In the genomic region with DNA sequence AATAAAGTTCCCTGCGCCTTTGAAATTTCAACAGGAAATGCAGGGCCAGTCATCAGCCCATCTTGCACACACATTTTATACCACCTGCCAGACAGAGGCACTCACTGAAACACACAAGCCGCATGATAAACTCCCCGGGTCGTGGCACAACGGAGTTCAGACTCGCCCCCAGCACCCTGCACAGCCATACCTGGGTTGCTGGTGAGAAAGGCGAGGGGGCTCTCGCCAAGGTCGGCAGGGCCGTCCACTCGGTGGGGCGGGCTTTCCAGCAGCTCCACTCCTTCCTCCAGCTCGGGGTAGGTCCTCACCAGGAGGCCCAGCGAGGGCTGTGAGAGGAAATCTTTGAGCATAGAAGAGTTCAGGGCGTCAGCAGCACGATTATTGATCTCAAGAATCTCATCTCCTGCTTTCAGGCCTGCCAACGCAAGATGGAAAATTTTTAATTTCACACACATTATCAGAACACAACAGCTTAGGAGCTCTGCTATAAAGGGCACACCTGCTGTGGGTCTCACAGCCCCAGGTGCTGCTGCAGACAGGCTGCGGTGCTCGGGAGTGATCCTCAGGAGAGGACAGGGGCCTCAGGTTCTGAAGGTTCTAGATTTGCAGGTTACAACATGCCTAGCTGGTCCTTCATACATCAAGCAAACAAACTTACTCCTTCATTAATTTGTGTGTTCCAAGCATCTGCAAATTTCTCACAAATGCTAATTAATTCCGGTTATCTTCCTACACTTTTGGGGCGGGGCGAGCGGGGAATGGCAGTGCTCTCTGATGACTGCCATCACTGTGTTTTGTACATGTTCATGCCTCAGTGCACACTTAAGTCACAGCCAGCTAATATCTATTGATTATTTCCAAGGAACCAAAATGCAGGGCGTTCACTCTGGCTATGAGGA, we compare ENCODE assay signal across 12 cellular contexts.
A peak's percentile ranks its signal among the peaks of the same experiment; 100 is the strongest.
DNase-seq lines count a peak whose midpoint lies in the region; ATAC-seq and TF ChIP-seq lines count a peak whose summit lies in the region.
"Had no signal": no experiment of that assay in that cellular context is flagged by ENCODE, and none has a peak within 500 bp of the region (broad histone marks: within the 10 kb centered on the region; RNA-seq: fewer than 3 reads in every experiment).

No MANE protein-coding gene starts in this region.

- peak; percentile 47 for DNase-seq in activated CD4-positive, CD25-positive, alpha-beta regulatory T cell treated with anti-CD3 and anti-CD28 coated beads, Interleukin-2, amount 50 U/mL, for 16 hours (ENCODE audit: low read depth, low spot score)
- peak; percentile 77 to 80 for DNase-seq in activated T-cell treated with anti-CD3 and anti-CD28 coated beads, Interleukin-2, amount 50 U/mL, for 48 hours
- DNase-seq in natural killer cell (no peak), NCI-H524 treated with DMSO at 0.1 percent for 48 hours (lab: John Stamatoyannopoulos, UW) (no peak), NCI-H2171 treated with DMSO at 0.1 percent for 48 hours (lab: John Stamatoyannopoulos, UW) (no peak), NAMALWA (ENCODE audit: low spot score) (no peak)
- DNase-seq in stimulated activated effector memory CD8-positive, alpha-beta T cell treated with anti-CD3 and anti-CD28 coated beads, Interleukin-12 subunit alpha, Interleukin-12 subunit beta, amount 100 ng/mL, for 72 hours (ENCODE audit: low spot score in 2 of 2) = peak; percentile 7 to 53
- DNase-seq: body of pancreas; DMS79; NCI-H510A; occipital lobe; stimulated activated naive B cell treated with anti-CD40 and anti-IgM and Interleukin-4, amounts not matched to agents 10 μg/mL and 1 μg/mL and 100 μg/mL, for 72 hours had no signal

- H3K27ac Mint-ChIP-seq in natural killer cell = no peak overlapping the region
- peak overlapping the region; percentile 69 for H3K27ac Mint-ChIP-seq in stimulated activated effector memory CD8-positive, alpha-beta T cell treated with anti-CD3 and anti-CD28 coated beads, Interleukin-12 subunit alpha, Interleukin-12 subunit beta, amount 100 ng/mL, for 72 hours
- H3K27ac Mint-ChIP-seq: stimulated activated naive B cell treated with anti-CD40 and anti-IgM and Interleukin-4, amounts not matched to agents 10 μg/mL and 1 μg/mL and 100 μg/mL, for 72 hours had no signal

- no peaks in the 10 kb centered on the region for H3K4me1 Mint-ChIP-seq in natural killer cell
- H3K4me1 Mint-ChIP-seq in stimulated activated effector memory CD8-positive, alpha-beta T cell treated with anti-CD3 and anti-CD28 coated beads, Interleukin-12 subunit alpha, Interleukin-12 subunit beta, amount 100 ng/mL, for 72 hours = peaks cover 42% of the 10 kb centered on the region

- no peaks in the 10 kb centered on the region for H3K27me3 Mint-ChIP-seq in natural killer cell (ENCODE audit: low read depth in 2 of 2)

- TF ChIP-seq CTCF in natural killer cell (IDR thresholded peaks at IDR 0.05) = no peak

- peak overlapping the region; percentile 35 for H3K4me3 Mint-ChIP-seq in natural killer cell
- H3K4me3 Mint-ChIP-seq in stimulated activated effector memory CD8-positive, alpha-beta T cell treated with anti-CD3 and anti-CD28 coated beads, Interleukin-12 subunit alpha, Interleukin-12 subunit beta, amount 100 ng/mL, for 72 hours = peak overlapping the region; percentile 63
- H3K4me3 Mint-ChIP-seq: stimulated activated naive B cell treated with anti-CD40 and anti-IgM and Interleukin-4, amounts not matched to agents 10 μg/mL and 1 μg/mL and 100 μg/mL, for 72 hours had no signal

- intact Hi-C loops in natural killer cell (cut with micrococcal nuclease) = no loop called here

- H3K36me3 Mint-ChIP-seq in natural killer cell = no peaks in the 10 kb centered on the region
- peaks cover 6% of the 10 kb centered on the region for H3K36me3 Mint-ChIP-seq in stimulated activated effector memory CD8-positive, alpha-beta T cell treated with anti-CD3 and anti-CD28 coated beads, Interleukin-12 subunit alpha, Interleukin-12 subunit beta, amount 100 ng/mL, for 72 hours

- H3K9me3 Mint-ChIP-seq in natural killer cell = no peaks in the 10 kb centered on the region
- no peaks in the 10 kb centered on the region for H3K9me3 Mint-ChIP-seq in stimulated activated effector memory CD8-positive, alpha-beta T cell treated with anti-CD3 and anti-CD28 coated beads, Interleukin-12 subunit alpha, Interleukin-12 subunit beta, amount 100 ng/mL, for 72 hours
- H3K9me3 Mint-ChIP-seq: stimulated activated naive B cell treated with anti-CD40 and anti-IgM and Interleukin-4, amounts not matched to agents 10 μg/mL and 1 μg/mL and 100 μg/mL, for 72 hours had no signal

- peak in 1 of 3 donors; percentile 50 for ATAC-seq in natural killer cell
- ATAC-seq in stimulated activated effector memory CD8-positive, alpha-beta T cell treated with anti-CD3 and anti-CD28 coated beads, Interleukin-12 subunit alpha, Interleukin-12 subunit beta, amount 100 ng/mL, for 72 hours = peak; percentile 67
- ATAC-seq: body of pancreas; stimulated activated naive B cell treated with anti-CD40 and anti-IgM and Interleukin-4, amounts not matched to agents 10 μg/mL and 1 μg/mL and 100 μg/mL, for 72 hours had no signal

Comparison
In these comparisons a context has a peak if more than half of its experiments do, and no peak if none do; other contexts are left out.
1. DNase-seq: peak in activated CD4-positive, CD25-positive, alpha-beta regulatory T cell treated with anti-CD3 and anti-CD28 coated beads, Interleukin-2, amount 50 U/mL, for 16 hours (single experiment), activated T-cell treated with anti-CD3 and anti-CD28 coated beads, Interleukin-2, amount 50 U/mL, for 48 hours (2 of 2) and stimulated activated effector memory CD8-positive, alpha-beta T cell treated with anti-CD3 and anti-CD28 coated beads, Interleukin-12 subunit alpha, Interleukin-12 subunit beta, amount 100 ng/mL, for 72 hours (2 of 2); none in natural killer cell (single experiment), NCI-H524 treated with DMSO at 0.1 percent for 48 hours (single experiment), NCI-H2171 treated with DMSO at 0.1 percent for 48 hours (single experiment) and NAMALWA (single experiment).